ENCODE assay signal across 12 cellular contexts in the genomic region with DNA sequence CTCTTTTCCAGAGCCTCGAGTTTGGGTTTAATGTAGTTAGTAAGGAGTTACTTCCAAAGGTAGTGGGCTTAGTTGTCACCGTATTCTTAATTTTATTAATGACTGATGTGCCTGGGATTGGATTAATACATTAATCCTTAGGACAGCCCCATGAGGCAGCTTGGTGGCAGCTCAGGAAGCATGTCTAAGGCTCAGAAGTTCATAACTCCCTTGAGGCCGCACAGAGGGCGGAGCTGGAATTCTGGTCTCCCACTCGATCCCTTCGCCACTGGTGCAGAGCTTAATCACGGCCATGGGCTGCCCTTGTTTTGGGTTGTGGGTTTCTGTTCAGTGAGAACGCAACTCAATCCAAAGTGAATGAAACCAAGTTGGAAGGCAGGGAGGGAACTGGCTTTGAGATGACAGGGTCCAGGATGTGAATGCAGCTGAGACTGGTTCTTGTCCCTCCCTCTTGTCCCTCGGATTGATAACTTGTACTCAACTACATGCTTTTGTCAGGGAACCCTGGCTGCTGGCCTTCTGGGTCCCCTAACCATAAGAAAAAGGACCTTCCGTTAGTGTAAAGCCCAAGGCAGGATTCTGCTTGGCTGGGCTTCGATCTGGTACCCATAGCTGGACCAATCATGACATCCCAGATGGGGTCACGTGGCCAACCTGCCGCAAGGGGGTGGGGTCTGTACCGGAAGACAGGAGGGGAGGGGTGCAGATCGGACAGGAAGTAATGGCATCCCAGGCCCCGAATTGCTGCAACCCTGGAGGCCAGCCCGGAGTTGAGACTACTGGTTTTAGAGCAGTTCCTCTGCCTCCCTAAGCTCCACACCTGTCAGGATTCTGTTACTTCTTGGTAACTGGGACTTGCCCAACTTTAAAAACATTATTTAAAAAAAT. TPM values are rescaled to one million over a fixed set of nuclear protein-coding genes. Genes with fewer than 3 reads are reported as not detected.
A peak's percentile ranks its signal among the peaks of the same experiment; 100 is the strongest.
DNase-seq lines count a peak whose midpoint lies in the region; ATAC-seq and TF ChIP-seq lines count a peak whose summit lies in the region.
"Had no signal": no experiment of that assay in that cellular context is flagged by ENCODE, and none has a peak within 500 bp of the region (broad histone marks: within the 10 kb centered on the region; RNA-seq: fewer than 3 reads in every experiment).

No MANE protein-coding gene starts in this region.

- H3K4me3 Mint-ChIP-seq in activated CD4-positive, alpha-beta T cell treated with anti-CD3 and anti-CD28 coated beads for 36 hours, result no peak overlapping the region
- no peak overlapping the region for H3K4me3 Mint-ChIP-seq in activated CD4-positive, alpha-beta memory T cell treated with anti-CD3 and anti-CD28 coated beads, Interleukin-2, amount 10 ng/mL, durations not matched to agents 7 days and 5 days

- TF ChIP-seq RAD21 in Ishikawa (IDR thresholded peaks at IDR 0.05; ENCODE audit: low read depth), result no peak

- H3K27ac Mint-ChIP-seq in activated CD4-positive, alpha-beta T cell treated with anti-CD3 and anti-CD28 coated beads for 36 hours, result peak overlapping the region; percentile 4
- no peak overlapping the region for H3K27ac Mint-ChIP-seq in activated CD4-positive, alpha-beta memory T cell treated with anti-CD3 and anti-CD28 coated beads, Interleukin-2, amount 10 ng/mL, durations not matched to agents 7 days and 5 days

- no peak for TF ChIP-seq EP300 in Ishikawa (IDR thresholded peaks at IDR 0.05; ENCODE audit: borderline replicate concordance)

- ATAC-seq in activated CD4-positive, alpha-beta T cell treated with anti-CD3 and anti-CD28 coated beads for 36 hours, result peak; percentile 82
- ATAC-seq in HG03039 (IDR thresholded peaks at IDR 0.05; ENCODE audit: unreplicated experiment), result no peak

- no peaks in the 10 kb centered on the region for H3F3A ChIP-seq in GM23248 (ENCODE audit: insufficient read depth)

- 0 out of 2 replicates have a peak, but pooled peaks cover 12% of the 10 kb centered on the region for H3K27me3 ChIP-seq in GM23248 (replicated peaks; ENCODE audit: insufficient read depth)

- H3K4me1 ChIP-seq in GM23248 (ENCODE audit: insufficient read depth), result no peaks in the 10 kb centered on the region

- H3K4me3 ChIP-seq in GM23248, result no peak overlapping the region

- H3K9me3 Mint-ChIP-seq in activated CD4-positive, alpha-beta T cell treated with anti-CD3 and anti-CD28 coated beads for 36 hours (ENCODE audit: low read depth), result no peaks in the 10 kb centered on the region
- H3K9me3 Mint-ChIP-seq in activated CD4-positive, alpha-beta memory T cell treated with anti-CD3 and anti-CD28 coated beads, Interleukin-2, amount 10 ng/mL, durations not matched to agents 7 days and 5 days, result no peaks in the 10 kb centered on the region

- H3K36me3 Mint-ChIP-seq in activated CD4-positive, alpha-beta T cell treated with anti-CD3 and anti-CD28 coated beads for 36 hours (ENCODE audit: low read depth), result no peaks in the 10 kb centered on the region
- H3K36me3 Mint-ChIP-seq in activated CD4-positive, alpha-beta memory T cell treated with anti-CD3 and anti-CD28 coated beads, Interleukin-2, amount 10 ng/mL, durations not matched to agents 7 days and 5 days (ENCODE audit: low read depth), result no peaks in the 10 kb centered on the region

- H3K27me3 Mint-ChIP-seq in activated CD4-positive, alpha-beta T cell treated with anti-CD3 and anti-CD28 coated beads for 36 hours, result no peaks in the 10 kb centered on the region
- no peaks in the 10 kb centered on the region for H3K27me3 Mint-ChIP-seq in activated CD4-positive, alpha-beta memory T cell treated with anti-CD3 and anti-CD28 coated beads, Interleukin-2, amount 10 ng/mL, durations not matched to agents 7 days and 5 days

- no peak overlapping the region for H2AFZ ChIP-seq in GM23248

- POLR2A ChIA-PET in activated CD4-positive, alpha-beta T cell treated with anti-CD3 and anti-CD28 coated beads for 36 hours (lab: Charles Lee), result no interaction called here
- POLR2A ChIA-PET in activated CD4-positive, alpha-beta memory T cell treated with anti-CD3 and anti-CD28 coated beads, Interleukin-2, amount 10 ng/mL, durations not matched to agents 7 days and 5 days (lab: Charles Lee), result no interaction called here

- no peaks in the 10 kb centered on the region for H3K9me2 ChIP-seq in GM23248 (ENCODE audit: insufficient read depth)

- H3K4me1 Mint-ChIP-seq in activated CD4-positive, alpha-beta T cell treated with anti-CD3 and anti-CD28 coated beads for 36 hours, result peaks cover 3% of the 10 kb centered on the region
- H3K4me1 Mint-ChIP-seq in activated CD4-positive, alpha-beta memory T cell treated with anti-CD3 and anti-CD28 coated beads, Interleukin-2, amount 10 ng/mL, durations not matched to agents 7 days and 5 days, result peaks cover 2% of the 10 kb centered on the region

- intact Hi-C loops in activated CD4-positive, alpha-beta T cell treated with anti-CD3 and anti-CD28 coated beads for 36 hours (cut with DNase I, micrococcal nuclease), result no loop called here

- no peak overlapping the region for H3K4me2 ChIP-seq in GM23248 (ENCODE audit: unreplicated experiment)

- CTCF ChIA-PET in activated CD4-positive, alpha-beta T cell treated with anti-CD3 and anti-CD28 coated beads for 36 hours (lab: Charles Lee), result interaction anchor here (1.0 to 2.2 kb wide), 7 partner anchors 8 to 170 kb away, joined by 3 to 12 read pairs (median 5); no protein-coding TSS in a partner anchor
- CTCF ChIA-PET in activated CD4-positive, alpha-beta memory T cell treated with anti-CD3 and anti-CD28 coated beads, Interleukin-2, amount 10 ng/mL, durations not matched to agents 7 days and 5 days (lab: Charles Lee), result interaction anchor here (1.3 to 1.5 kb wide), 2 partner anchors 29 to 171 kb away, joined by 4 to 6 read pairs; no protein-coding TSS in a partner anchor

- no peak overlapping the region for H3K27ac ChIP-seq in GM23248

- H3K79me2 ChIP-seq in GM23248 (ENCODE audit: insufficient read depth), result no peaks in the 10 kb centered on the region

- peak; percentile 64 for DNase-seq in activated CD4-positive, alpha-beta T cell treated with anti-CD3 and anti-CD28 coated beads for 36 hours
- no peak for DNase-seq in activated CD4-positive, alpha-beta T cell treated with anti-CD3 and anti-CD28 coated beads, Interleukin-2, amount 50 U/mL, for 4 hours
- peak; percentile 33 for DNase-seq in activated CD4-positive, alpha-beta memory T cell treated with anti-CD3 and anti-CD28 coated beads, Interleukin-2, amount 10 ng/mL, durations not matched to agents 7 days and 5 days
- DNase-seq in stimulated activated CD4-positive, alpha-beta T cell treated with anti-CD3 and anti-CD28 coated beads, Interleukin-15, amount 100 ng/mL, for 48 hours (ENCODE audit: low read depth in 2 of 2), result peak; percentile 27 to 28
- DNase-seq in GM23248, result no peak
- no peak for DNase-seq in hepatic stellate cell (ENCODE audit: low spot score)
- DNase-seq: ACHN, amygdala, kidney glomerular epithelial cell had no signal

- WGBS in GM23248 (ENCODE audit: low coverage in 1 of 2, low lambda C conversion rate in 2 of 2, missing lambda C conversion rate in 2 of 2), 2 experiments, result 54 to 57% methylated on average over 16 to 17 of the region's 17 CpGs

- H3K9ac ChIP-seq in GM23248, result no peak overlapping the region

- H3K36me3 ChIP-seq in GM23248 (ENCODE audit: low read depth), result no peaks in the 10 kb centered on the region

- in situ Hi-C loops in GM23248 (cut with MboI), result no loop called here

- no peaks in the 10 kb centered on the region for H4K20me1 ChIP-seq in GM23248 (ENCODE audit: insufficient read depth)

- H3K9me3 ChIP-seq in GM23248 (ENCODE audit: low read depth), result no peaks in the 10 kb centered on the region

TF ChIP-seq in Ishikawa, 13 proteins besides CTCF, POLR2A, EP300 and RAD21:
- no peak for TF ChIP-seq NFIC (IDR thresholded peaks at IDR 0.05)
- TF ChIP-seq, protein P1, sequence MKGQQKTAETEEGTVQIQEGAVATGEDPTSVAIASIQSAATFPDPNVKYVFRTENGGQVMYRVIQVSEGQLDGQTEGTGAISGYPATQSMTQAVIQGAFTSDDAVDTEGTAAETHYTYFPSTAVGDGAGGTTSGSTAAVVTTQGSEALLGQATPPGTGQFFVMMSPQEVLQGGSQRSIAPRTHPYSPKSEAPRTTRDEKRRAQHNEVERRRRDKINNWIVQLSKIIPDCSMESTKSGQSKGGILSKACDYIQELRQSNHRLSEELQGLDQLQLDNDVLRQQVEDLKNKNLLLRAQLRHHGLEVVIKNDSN (IDR thresholded peaks at IDR 0.05), result peak; percentile 68
TF ChIP-seq in Ishikawa: peak in this region for 1.

RNA-seq across cellular contexts. Expression of a gene that starts 45.4 kb away (rescaled TPM):
- total RNA-seq in activated CD4-positive, alpha-beta T cell treated with anti-CD3 and anti-CD28 coated beads for 36 hours, result 10 to 100 TPM; 43.3 to 48.9 TPM
- total RNA-seq in activated CD4-positive, alpha-beta memory T cell treated with anti-CD3 and anti-CD28 coated beads, Interleukin-2, amount 10 ng/mL, durations not matched to agents 7 days and 5 days, result 10 to 100 TPM; 94.7 to 97.7 TPM
- not detected in 2 replicates for total RNA-seq in GM23248 (2014; rRNA removed; shearing (Covaris generic))
- polyA plus RNA-seq in GM23248 (2016; fragmentation: Nextera tagmentation; extraction: Ambion mirVana), result not detected in 2 replicates
- total RNA-seq: fibroblast of villous mesenchyme had no signal

RNA-seq across cellular contexts. Expression of a gene that starts 57.7 kb away (rescaled TPM):
- total RNA-seq in activated CD4-positive, alpha-beta T cell treated with anti-CD3 and anti-CD28 coated beads for 36 hours, result 1 to 10 TPM; 6.6 to 9.3 TPM
- total RNA-seq in activated CD4-positive, alpha-beta memory T cell treated with anti-CD3 and anti-CD28 coated beads, Interleukin-2, amount 10 ng/mL, durations not matched to agents 7 days and 5 days, result 10 to 100 TPM; 20.8 to 24.1 TPM
- total RNA-seq in GM23248 (2014; rRNA removed; shearing (Covaris generic)), result not detected in 2 replicates
- polyA plus RNA-seq in GM23248 (2016; fragmentation: Nextera tagmentation; extraction: Ambion mirVana), result not detected in 2 replicates
- total RNA-seq: fibroblast of villous mesenchyme had no signal

Comparison
In these comparisons a context has a peak if more than half of its experiments do, and no peak if none do; other contexts are left out.
1. DNase-seq: peak in activated CD4-positive, alpha-beta T cell treated with anti-CD3 and anti-CD28 coated beads for 36 hours (single experiment), activated CD4-positive, alpha-beta memory T cell treated with anti-CD3 and anti-CD28 coated beads, Interleukin-2, amount 10 ng/mL, durations not matched to agents 7 days and 5 days (single experiment) and stimulated activated CD4-positive, alpha-beta T cell treated with anti-CD3 and anti-CD28 coated beads, Interleukin-15, amount 100 ng/mL, for 48 hours (2 of 2); none in activated CD4-positive, alpha-beta T cell treated with anti-CD3 and anti-CD28 coated beads, Interleukin-2, amount 50 U/mL, for 4 hours (0 of 2), GM23248 (single experiment) and hepatic stellate cell (single experiment).
2. RNA of a gene that starts 45.4 kb away (total RNA-seq): 94.7 to 97.7 TPM in activated CD4-positive, alpha-beta memory T cell treated with anti-CD3 and anti-CD28 coated beads, Interleukin-2, amount 10 ng/mL, durations not matched to agents 7 days and 5 days and 43.3 to 48.9 TPM in activated CD4-positive, alpha-beta T cell treated with anti-CD3 and anti-CD28 coated beads for 36 hours; not detected in GM23248; every median in the first group is over 10 times any median in the second.